18 cellular contexts compared by ENCODE assay signal in the genomic region with DNA sequence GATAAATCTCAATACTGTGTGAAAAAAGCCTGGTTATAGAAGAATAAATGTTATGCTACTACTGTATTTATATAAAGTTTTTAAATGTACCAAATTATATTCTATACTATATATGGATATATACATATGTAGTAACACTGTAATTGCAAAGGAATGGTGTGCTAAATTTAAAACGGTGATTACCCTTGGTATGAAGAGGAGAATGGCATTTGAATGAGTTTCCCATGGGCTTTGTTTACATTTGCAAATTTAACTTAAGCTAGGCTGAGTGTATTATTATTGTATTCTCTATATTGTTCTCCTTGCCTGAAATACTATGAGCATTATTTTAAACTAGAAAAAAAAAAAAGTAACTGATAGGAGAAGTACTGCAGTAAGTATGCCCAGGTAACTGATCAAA.
"Had no signal": no experiment of that assay in that cellular context is flagged by ENCODE, and none has a peak within 500 bp of the region (broad histone marks: within the 10 kb centered on the region; RNA-seq: fewer than 3 reads in every experiment).

No MANE protein-coding gene starts in this region.

- H3K4me1 ChIP-seq: prostate gland had no signal

- H3K36me3 ChIP-seq: cardiac muscle cell, esophagus squamous epithelium, prostate gland, right atrium auricular region, suprapubic skin, transverse colon had no signal

- H3K9me3 ChIP-seq: esophagus squamous epithelium, prostate gland, right atrium auricular region, suprapubic skin, transverse colon had no signal

- ATAC-seq: activated T-cell treated with anti-CD3 and anti-CD28 coated beads, Interleukin-2, amount 50 U/mL, for 72 hours; effector memory CD8-positive, alpha-beta T cell; left lobe of liver; stimulated activated naive CD8-positive, alpha-beta T cell treated with anti-CD3 and anti-CD28 coated beads, Interleukin-15, amount 100 ng/mL, for 72 hours had no signal

- H3K4me3 ChIP-seq: cardiac muscle cell, esophagus squamous epithelium, lung, prostate gland, right atrium auricular region, suprapubic skin, transverse colon had no signal

- H3K27ac ChIP-seq: esophagus squamous epithelium, right atrium auricular region, suprapubic skin, transverse colon had no signal

- DNase-seq: activated CD4-positive, alpha-beta T cell treated with anti-CD3 and anti-CD28 coated beads, Interleukin-2, amount 50 U/mL, for 4 hours; activated gamma-delta T cell; activated T-cell treated with anti-CD3 and anti-CD28 coated beads, Interleukin-2, amount 50 U/mL, for 72 hours; amniotic stem cell; effector memory CD8-positive, alpha-beta T cell; esophagus squamous epithelium; stimulated activated CD4-positive, alpha-beta T cell treated with anti-CD3 and anti-CD28 coated beads, Interleukin-15, amount 100 ng/mL, for 24 hours; stimulated activated CD4-positive, alpha-beta T cell treated with anti-CD3 and anti-CD28 coated beads, Interleukin-4, amount 100 ng/mL, for 1 hour; stimulated activated naive CD8-positive, alpha-beta T cell treated with anti-CD3 and anti-CD28 coated beads, Interleukin-15, amount 100 ng/mL, for 72 hours; T-helper 1 cell; T1000; transverse colon had no signal

- H3K27me3 ChIP-seq: cardiac muscle cell, esophagus squamous epithelium, right atrium auricular region, suprapubic skin, transverse colon had no signal
